Comparison of ENCODE assay signal across 8 cellular contexts in genomic region chr13:45847554-45848224, GRCh38.
A peak's percentile ranks its signal among the peaks of the same experiment; 100 is the strongest.
DNase-seq lines count a peak whose midpoint lies in the region; ATAC-seq lines count a peak whose summit lies in the region.

No MANE protein-coding gene starts in this region.

- peak overlapping the region; percentile 59 for H3K4me3 Mint-ChIP-seq in memory B cell

- peak; percentile 94 for DNase-seq in NCI-H1092 treated with DMSO at 0.1 percent for 48 hours (lab: John Stamatoyannopoulos, UW)
- DNase-seq in activated T-cell treated with anti-CD3 and anti-CD28 coated beads, Interleukin-2, amount 50 U/mL, for 48 hours, result peak; percentile 32
- DNase-seq in memory B cell (ENCODE audit: low spot score in 2 of 2), result peak in 1 of 2 donors; percentile 4

- H3K9me3 Mint-ChIP-seq in memory B cell, result no peaks in the 10 kb centered on the region

- peak; percentile 59 for ATAC-seq in GM18867 (IDR thresholded peaks at IDR 0.05; ENCODE audit: unreplicated experiment)
- ATAC-seq in memory B cell (ENCODE audit: low read depth), result peak; percentile 38
- no peak for ATAC-seq in HG03135 (IDR thresholded peaks at IDR 0.05; ENCODE audit: unreplicated experiment)
- ATAC-seq in HG02938 (IDR thresholded peaks at IDR 0.05; ENCODE audit: unreplicated experiment), result no peak
- no peak for ATAC-seq in GM21360 (IDR thresholded peaks at IDR 0.05; ENCODE audit: unreplicated experiment)
- ATAC-seq in GM19351 (IDR thresholded peaks at IDR 0.05; ENCODE audit: unreplicated experiment), result no peak

- peaks cover 16% of the 10 kb centered on the region for H3K4me1 Mint-ChIP-seq in memory B cell

- H3K27me3 Mint-ChIP-seq in memory B cell, result peaks cover 35% of the 10 kb centered on the region

- H3K36me3 Mint-ChIP-seq in memory B cell, result peaks cover 1% of the 10 kb centered on the region

- no peak overlapping the region for H3K27ac Mint-ChIP-seq in memory B cell

Comparison
In these comparisons a context has a peak if more than half of its experiments do, and no peak if none do; other contexts are left out.
1. ATAC-seq: peak in GM18867 (single experiment) and memory B cell (single experiment); none in HG03135 (single experiment), HG02938 (single experiment), GM21360 (single experiment) and GM19351 (single experiment).